Comparison of ENCODE assay signal across 10 cellular contexts in the genomic region with DNA sequence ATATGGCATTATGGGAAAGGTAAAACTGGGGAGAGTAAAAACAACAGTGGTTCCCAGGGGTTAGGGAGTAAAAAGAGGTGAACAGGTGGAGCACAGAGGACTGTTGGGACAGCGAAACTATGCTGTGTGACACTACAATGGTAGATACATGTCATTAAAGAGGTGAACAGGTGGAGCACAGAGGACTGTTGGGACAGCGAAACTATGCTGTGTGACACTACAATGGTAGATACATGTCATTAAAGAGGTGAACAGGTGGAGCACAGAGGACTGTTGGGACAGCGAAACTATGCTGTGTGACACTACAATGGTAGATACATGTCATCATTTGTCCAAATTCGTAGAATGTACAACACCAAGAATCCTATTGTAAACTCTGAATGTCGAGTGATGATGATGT. TPM values are rescaled to one million over a fixed set of nuclear protein-coding genes. Genes with fewer than 3 reads are reported as not detected.
DNase-seq lines count a peak whose midpoint lies in the region; ATAC-seq, FAIRE-seq and TF ChIP-seq lines count a peak whose summit lies in the region.
"Not testable (repeated sequence)": the region's sequence is repeated elsewhere in the genome, so short reads cannot be mapped to it uniquely, and the experiment has no call there.
"Had no signal": no experiment of that assay in that cellular context is flagged by ENCODE, and none has a peak within 500 bp of the region (broad histone marks: within the 10 kb centered on the region; RNA-seq: fewer than 3 reads in every experiment).

No MANE protein-coding gene starts in this region.

- not testable (repeated sequence) for H3K4me1 ChIP-seq in CD4-positive, CD25-positive, alpha-beta regulatory T cell (ENCODE audit: control insufficient read depth, insufficient read depth, low read length, poor library complexity, severe bottlenecking); HEK293 (ENCODE audit: control insufficient read depth, insufficient read depth, low read length); foreskin keratinocyte; pancreas; aorta (ENCODE audit: control insufficient read depth in 1 of 2, insufficient read depth in 2 of 2, low read length in 2 of 2)

- 85 to 86% methylated on average over 4 to 5 of the region's 5 CpGs for WGBS in pancreas, 2 donors
- WGBS in aorta, 2 donors: 95 to 97% methylated on average over 5 of the region's 5 CpGs

- not testable (repeated sequence) for H3K9me3 Mint-ChIP-seq in CD4-positive, CD25-positive, alpha-beta regulatory T cell; activated naive CD8-positive, alpha-beta T cell treated with anti-CD3 and anti-CD28 coated beads, Interleukin-2, amount 50 U/mL, for 24 hours

- H3K27me3 Mint-ChIP-seq in CD4-positive, CD25-positive, alpha-beta regulatory T cell; activated naive CD8-positive, alpha-beta T cell treated with anti-CD3 and anti-CD28 coated beads, Interleukin-2, amount 50 U/mL, for 24 hours: not testable (repeated sequence)

- H3K27ac Mint-ChIP-seq in CD4-positive, CD25-positive, alpha-beta regulatory T cell; activated naive CD8-positive, alpha-beta T cell treated with anti-CD3 and anti-CD28 coated beads, Interleukin-2, amount 50 U/mL, for 24 hours: not testable (repeated sequence)

- peak; percentile 45 to 50 for ATAC-seq in CD4-positive, CD25-positive, alpha-beta regulatory T cell (ENCODE audit: low read depth in 2 of 2)
- peak; percentile 25 to 33 for ATAC-seq in activated CD4-positive, CD25-positive, alpha-beta regulatory T cell treated with anti-CD3 and anti-CD28 coated beads, Interleukin-2, amount 50 U/mL, for 24 hours
- peak; percentile 75 for ATAC-seq in activated naive CD8-positive, alpha-beta T cell treated with anti-CD3 and anti-CD28 coated beads, Interleukin-2, amount 50 U/mL, for 24 hours
- ATAC-seq in foreskin keratinocyte: peak; percentile 68
- ATAC-seq in left lobe of liver: peak; percentile 66
- ATAC-seq in pancreas: peak in 2 of 4 donors; percentile 56 to 72
- peak; percentile 100 for ATAC-seq in aorta (ENCODE audit: low FRiP score)

- CTCF ChIA-PET in HEK293 (lab: Yijun Ruan, JAX): not testable (repeated sequence)

- TF ChIP-seq CTCF in HEK293 (tag by site-specific recombination; IDR thresholded peaks at IDR 0.05); foreskin keratinocyte (conservative IDR thresholded peaks at IDR 0.05); pancreas (IDR thresholded peaks at IDR 0.05): not testable (repeated sequence)

- not testable (repeated sequence) for H3K4me1 Mint-ChIP-seq in CD4-positive, CD25-positive, alpha-beta regulatory T cell; activated naive CD8-positive, alpha-beta T cell treated with anti-CD3 and anti-CD28 coated beads, Interleukin-2, amount 50 U/mL, for 24 hours

- not testable (repeated sequence) for H3K4me3 Mint-ChIP-seq in CD4-positive, CD25-positive, alpha-beta regulatory T cell; activated naive CD8-positive, alpha-beta T cell treated with anti-CD3 and anti-CD28 coated beads, Interleukin-2, amount 50 U/mL, for 24 hours

- not testable (repeated sequence) for H3K9me3 ChIP-seq in CD4-positive, CD25-positive, alpha-beta regulatory T cell (ENCODE audit: control insufficient read depth in 2 of 2, low read length in 2 of 2); HEK293 (ENCODE audit: control insufficient read depth, insufficient read depth, low read depth, low read length); pancreas; aorta (ENCODE audit: control insufficient read depth, low read length)

- not testable (repeated sequence) for H3K36me3 ChIP-seq in CD4-positive, CD25-positive, alpha-beta regulatory T cell (ENCODE audit: control insufficient read depth, insufficient read depth, low read length); pancreas; aorta (ENCODE audit: control insufficient read depth in 1 of 2, insufficient read depth in 2 of 2, low read length in 1 of 2)
- peaks cover 4 to 29% of the 10 kb centered on the region in 2 experiments; a peak in 2 of 3 replicates for H3K36me3 ChIP-seq in HEK293 (ENCODE audit: control insufficient read depth in 2 of 2, insufficient read depth in 1 of 2, low read length in 2 of 2)

- H3K4me3 ChIP-seq in CD4-positive, CD25-positive, alpha-beta regulatory T cell (ENCODE audit: low read depth, low read length); HEK293 (ENCODE audit: low read depth, low read length); pancreas; aorta (ENCODE audit: low read length in 2 of 2): not testable (repeated sequence)

- H3K27me3 ChIP-seq in CD4-positive, CD25-positive, alpha-beta regulatory T cell (ENCODE audit: control insufficient read depth, insufficient read depth, low read length); foreskin keratinocyte; pancreas; aorta (ENCODE audit: control insufficient read depth in 1 of 2, insufficient read depth in 2 of 2, low read length in 1 of 2): not testable (repeated sequence)

- H3K36me3 Mint-ChIP-seq in CD4-positive, CD25-positive, alpha-beta regulatory T cell; activated naive CD8-positive, alpha-beta T cell treated with anti-CD3 and anti-CD28 coated beads, Interleukin-2, amount 50 U/mL, for 24 hours (ENCODE audit: low read depth): not testable (repeated sequence)

- peak; percentile 67 for FAIRE-seq in pancreas (lab: Jason Lieb, UNC)

- POLR2A ChIA-PET in HEK293 (lab: Yijun Ruan, JAX): interaction anchor here (0.7 kb wide), 1 partner anchor 330 kb away, joined by 5 read pairs; no protein-coding TSS in a partner anchor

- intact Hi-C loops in pancreas (cut with DNase I); aorta (cut with DNase I): not testable (repeated sequence)

- not testable (repeated sequence) for H3K27ac ChIP-seq in CD4-positive, CD25-positive, alpha-beta regulatory T cell (ENCODE audit: insufficient read depth, low read length, poor library complexity, severe bottlenecking); HEK293 (ENCODE audit: extremely low read depth, low read depth, low read length); foreskin keratinocyte; pancreas; aorta (ENCODE audit: low read depth in 1 of 2, low read length in 2 of 2)

- DNase-seq in CD4-positive, CD25-positive, alpha-beta regulatory T cell; activated naive CD8-positive, alpha-beta T cell treated with anti-CD3 and anti-CD28 coated beads, Interleukin-2, amount 50 U/mL, for 24 hours; foreskin keratinocyte; left lobe of liver (ENCODE audit: low spot score); pancreas; aorta: not testable (repeated sequence)

TF ChIP-seq in HEK293, 187 proteins besides CTCF, POLR2A, EP300 and RAD21:
- TF ChIP-seq SCRT1 (tag by site-specific recombination; IDR thresholded peaks at IDR 0.05; ENCODE audit: borderline replicate concordance): peak; percentile 70

RNA-seq across cellular contexts. Expression of gene FAM227A, which starts 11.9 kb away (rescaled TPM):
- total RNA-seq in CD4-positive, CD25-positive, alpha-beta regulatory T cell: not detected
- not detected for polyA plus RNA-seq in CD4-positive, CD25-positive, alpha-beta regulatory T cell
- total RNA-seq in foreskin keratinocyte: 0.46 and 1.5 TPM in 2 replicates
- 0.22 and 0.27 TPM in 2 replicates for polyA plus RNA-seq in foreskin keratinocyte
- 0.03 TPM for total RNA-seq in left lobe of liver
- total RNA-seq in pancreas: 1 to 10 TPM in 2 of 6 donors, under 1 TPM in 4; 0.22 to 2.0 (median 0.59) TPM
- polyA plus RNA-seq in pancreas: 1 to 10 TPM in 1 of 2 donors, under 1 TPM in 1; 0.77 to 1.4 TPM
- total RNA-seq in aorta: 1 to 10 TPM in 1 of 2 donors, under 1 TPM in 1; 0.78 to 1.3 TPM
- under 1 TPM in 1 of 2 donors, not detected in 1; 0.56 TPM for polyA plus RNA-seq in aorta
- total RNA-seq: HT1080 had no signal
- polyA plus RNA-seq: CD4-positive, alpha-beta memory T cell had no signal

RNA-seq across cellular contexts. Expression of gene CBY1, which starts 12.2 kb away (rescaled TPM):
- total RNA-seq in CD4-positive, CD25-positive, alpha-beta regulatory T cell: 13.7 TPM
- 10 to 100 TPM in 1 of 4 donors, 1 to 10 TPM in 3; 5.0 to 11.2 (median 8.1) TPM for polyA plus RNA-seq in CD4-positive, CD25-positive, alpha-beta regulatory T cell
- total RNA-seq in foreskin keratinocyte (26.9 and 34.9 TPM in 2 replicates), left lobe of liver (13.7 TPM), pancreas (10 to 100 TPM; 15.3 to 22.9 (median 17.2) TPM), aorta (10 to 100 TPM; 24.0 to 35.2 TPM)
- polyA plus RNA-seq in foreskin keratinocyte (50.8 and 52.4 TPM in 2 replicates), pancreas (10 to 100 TPM; 36.3 to 37.1 TPM), aorta (10 to 100 TPM; 64.6 to 66.5 TPM)

RNA-seq across cellular contexts. Expression of gene TOMM22, which starts 37.5 kb away (rescaled TPM):
- 58.4 TPM for total RNA-seq in CD4-positive, CD25-positive, alpha-beta regulatory T cell
- polyA plus RNA-seq in CD4-positive, CD25-positive, alpha-beta regulatory T cell: 10 to 100 TPM; 61.6 to 72.7 (median 65.7) TPM
- total RNA-seq in foreskin keratinocyte: 81.5 and 83.3 TPM in 2 replicates
- 107 and 127 TPM in 2 replicates for polyA plus RNA-seq in foreskin keratinocyte
- total RNA-seq in left lobe of liver: 29.0 TPM
- 10 to 100 TPM; 21.2 to 35.8 (median 30.9) TPM for total RNA-seq in pancreas
- polyA plus RNA-seq in pancreas: 10 to 100 TPM; 11.6 to 18.6 TPM
- total RNA-seq in aorta: 10 to 100 TPM; 36.0 to 39.2 TPM
- 10 to 100 TPM; 28.9 to 42.4 TPM for polyA plus RNA-seq in aorta

RNA-seq across cellular contexts. Expression of gene JOSD1, which starts 56.5 kb away (rescaled TPM):
- 205 TPM for total RNA-seq in CD4-positive, CD25-positive, alpha-beta regulatory T cell
- 10 to 100 TPM in 2 of 4 donors, 1 to 10 TPM in 2; 8.7 to 12.5 (median 10.2) TPM for polyA plus RNA-seq in CD4-positive, CD25-positive, alpha-beta regulatory T cell
- 52.3 and 55.9 TPM in 2 replicates for total RNA-seq in foreskin keratinocyte
- 30.6 and 32.4 TPM in 2 replicates for polyA plus RNA-seq in foreskin keratinocyte
- total RNA-seq in left lobe of liver: 16.6 TPM
- total RNA-seq in pancreas: 10 to 100 TPM; 16.6 to 32.3 (median 22.2) TPM
- polyA plus RNA-seq in pancreas: 10 to 100 TPM; 10.9 to 16.8 TPM
- total RNA-seq in aorta: 10 to 100 TPM; 54.0 to 54.7 TPM
- polyA plus RNA-seq in aorta: 10 to 100 TPM; 19.7 to 30.0 TPM
